8 cellular contexts compared by ENCODE assay signal in the genomic region with DNA sequence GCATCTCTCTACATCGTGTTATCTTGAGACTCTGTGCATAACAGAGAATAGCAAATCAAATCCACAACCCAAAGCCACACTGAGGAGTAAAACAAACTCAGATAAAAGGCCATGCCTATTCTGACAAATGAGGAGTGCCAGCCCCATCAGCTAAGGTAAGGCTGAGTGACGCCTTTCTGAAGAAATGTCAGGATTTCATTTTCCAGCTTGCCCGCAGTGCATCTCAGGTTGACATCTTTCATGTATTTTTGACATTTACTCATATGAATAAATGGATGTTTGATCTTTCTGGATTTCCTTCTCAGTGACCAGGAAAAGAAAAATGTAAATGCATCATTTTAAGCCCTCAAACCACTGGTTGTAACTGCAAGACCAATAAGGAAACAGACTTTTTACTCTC.
"Had no signal": no experiment of that assay in that cellular context is flagged by ENCODE, and none has a peak within 500 bp of the region (broad histone marks: within the 10 kb centered on the region; RNA-seq: fewer than 3 reads in every experiment).

No MANE protein-coding gene starts in this region.

- H3K27ac ChIP-seq: HL-60, KMS-11 had no signal

- H3K4me3 ChIP-seq: K562 had no signal

- H3K4me2 ChIP-seq: KMS-11 had no signal

- ATAC-seq: HepG2, K562 had no signal

- FAIRE-seq: HepG2, HTR-8/SVneo, K562 had no signal

- DNase-seq: IMR-90, KBM-7, KG1 had no signal

- H3K9ac ChIP-seq: KMS-11 had no signal
